Comparison of ENCODE assay signal across 2 cellular contexts in the genomic region with DNA sequence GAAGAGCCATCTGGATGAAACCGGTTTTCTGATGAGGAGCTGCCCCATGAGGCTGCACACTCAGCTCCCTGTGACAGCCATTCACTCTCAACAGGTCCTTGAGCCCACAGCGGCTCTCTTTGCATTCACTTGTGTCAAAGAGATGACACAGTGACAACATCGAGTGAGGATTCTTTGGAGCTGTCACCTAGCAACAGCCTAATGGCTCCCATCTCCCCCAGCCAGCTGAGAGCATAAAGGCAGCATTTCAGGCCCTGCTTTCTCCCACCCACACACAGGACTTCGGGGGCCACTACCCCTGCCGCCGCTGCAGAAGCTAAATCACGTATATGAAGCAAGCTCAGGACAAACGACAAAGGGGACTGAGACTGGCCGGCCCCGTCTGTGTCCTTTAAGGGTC.
TF ChIP-seq lines count a peak whose summit lies in the region.

No MANE protein-coding gene starts in this region.

TF ChIP-seq in IMR-90, 13 proteins besides CTCF, POLR2A, EP300 and RAD21:
- no peak for TF ChIP-seq NFE2L2 (IDR thresholded peaks at IDR 0.05; ENCODE audit: low read depth, low read length)
- no peak for TF ChIP-seq CHD1 (IDR thresholded peaks at IDR 0.05; ENCODE audit: low read depth, low read length)
- TF ChIP-seq MAZ (IDR thresholded peaks at IDR 0.05; ENCODE audit: borderline replicate concordance, low read depth, low read length) = no peak
- TF ChIP-seq MAFK (IDR thresholded peaks at IDR 0.05; ENCODE audit: low read depth, low read length) = no peak
- TF ChIP-seq BHLHE40 (IDR thresholded peaks at IDR 0.05; ENCODE audit: low read depth, low read length) = no peak
- TF ChIP-seq, protein P1, sequence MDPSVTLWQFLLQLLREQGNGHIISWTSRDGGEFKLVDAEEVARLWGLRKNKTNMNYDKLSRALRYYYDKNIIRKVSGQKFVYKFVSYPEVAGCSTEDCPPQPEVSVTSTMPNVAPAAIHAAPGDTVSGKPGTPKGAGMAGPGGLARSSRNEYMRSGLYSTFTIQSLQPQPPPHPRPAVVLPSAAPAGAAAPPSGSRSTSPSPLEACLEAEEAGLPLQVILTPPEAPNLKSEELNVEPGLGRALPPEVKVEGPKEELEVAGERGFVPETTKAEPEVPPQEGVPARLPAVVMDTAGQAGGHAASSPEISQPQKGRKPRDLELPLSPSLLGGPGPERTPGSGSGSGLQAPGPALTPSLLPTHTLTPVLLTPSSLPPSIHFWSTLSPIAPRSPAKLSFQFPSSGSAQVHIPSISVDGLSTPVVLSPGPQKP (IDR thresholded peaks at IDR 0.05; ENCODE audit: borderline replicate concordance, low read depth, low read length) = no peak
- no peak for TF ChIP-seq RFX5 (IDR thresholded peaks at IDR 0.05; ENCODE audit: low read depth, low read length)
- TF ChIP-seq FOS (IDR thresholded peaks at IDR 0.05; ENCODE audit: low read depth, low read length) = no peak
- no peak for TF ChIP-seq SMC3 (IDR thresholded peaks at IDR 0.05; ENCODE audit: low read depth, low read length)
- no peak for TF ChIP-seq CEBPB (IDR thresholded peaks at IDR 0.05; ENCODE audit: low read depth, low read length)

TF ChIP-seq in K562, 482 proteins besides CTCF, POLR2A, EP300 and RAD21:
- no peak for TF ChIP-seq NCOA2 (IDR thresholded peaks at IDR 0.05; ENCODE audit: partially characterized antibody in 2 of 2)
- TF ChIP-seq HDAC3 (IDR thresholded peaks at IDR 0.05; ENCODE audit: borderline replicate concordance, partially characterized antibody) = no peak
- TF ChIP-seq RFX1 (IDR thresholded peaks at IDR 0.05) = peak; percentile 56; the same call in 1 of the 2 replicates
- TF ChIP-seq, protein P2, sequence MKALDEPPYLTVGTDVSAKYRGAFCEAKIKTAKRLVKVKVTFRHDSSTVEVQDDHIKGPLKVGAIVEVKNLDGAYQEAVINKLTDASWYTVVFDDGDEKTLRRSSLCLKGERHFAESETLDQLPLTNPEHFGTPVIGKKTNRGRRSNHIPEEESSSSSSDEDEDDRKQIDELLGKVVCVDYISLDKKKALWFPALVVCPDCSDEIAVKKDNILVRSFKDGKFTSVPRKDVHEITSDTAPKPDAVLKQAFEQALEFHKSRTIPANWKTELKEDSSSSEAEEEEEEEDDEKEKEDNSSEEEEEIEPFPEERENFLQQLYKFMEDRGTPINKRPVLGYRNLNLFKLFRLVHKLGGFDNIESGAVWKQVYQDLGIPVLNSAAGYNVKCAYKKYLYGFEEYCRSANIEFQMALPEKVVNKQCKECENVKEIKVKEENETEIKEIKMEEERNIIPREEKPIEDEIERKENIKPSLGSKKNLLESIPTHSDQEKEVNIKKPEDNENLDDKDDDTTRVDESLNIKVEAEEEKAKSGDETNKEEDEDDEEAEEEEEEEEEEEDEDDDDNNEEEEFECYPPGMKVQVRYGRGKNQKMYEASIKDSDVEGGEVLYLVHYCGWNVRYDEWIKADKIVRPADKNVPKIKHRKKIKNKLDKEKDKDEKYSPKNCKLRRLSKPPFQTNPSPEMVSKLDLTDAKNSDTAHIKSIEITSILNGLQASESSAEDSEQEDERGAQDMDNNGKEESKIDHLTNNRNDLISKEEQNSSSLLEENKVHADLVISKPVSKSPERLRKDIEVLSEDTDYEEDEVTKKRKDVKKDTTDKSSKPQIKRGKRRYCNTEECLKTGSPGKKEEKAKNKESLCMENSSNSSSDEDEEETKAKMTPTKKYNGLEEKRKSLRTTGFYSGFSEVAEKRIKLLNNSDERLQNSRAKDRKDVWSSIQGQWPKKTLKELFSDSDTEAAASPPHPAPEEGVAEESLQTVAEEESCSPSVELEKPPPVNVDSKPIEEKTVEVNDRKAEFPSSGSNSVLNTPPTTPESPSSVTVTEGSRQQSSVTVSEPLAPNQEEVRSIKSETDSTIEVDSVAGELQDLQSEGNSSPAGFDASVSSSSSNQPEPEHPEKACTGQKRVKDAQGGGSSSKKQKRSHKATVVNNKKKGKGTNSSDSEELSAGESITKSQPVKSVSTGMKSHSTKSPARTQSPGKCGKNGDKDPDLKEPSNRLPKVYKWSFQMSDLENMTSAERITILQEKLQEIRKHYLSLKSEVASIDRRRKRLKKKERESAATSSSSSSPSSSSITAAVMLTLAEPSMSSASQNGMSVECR (CRISPR knock-in tag; IDR thresholded peaks at IDR 0.05) = 0 out of 2 replicates have a peak, but pooled peaks have one; percentile 36
- TF ChIP-seq, protein P3, sequence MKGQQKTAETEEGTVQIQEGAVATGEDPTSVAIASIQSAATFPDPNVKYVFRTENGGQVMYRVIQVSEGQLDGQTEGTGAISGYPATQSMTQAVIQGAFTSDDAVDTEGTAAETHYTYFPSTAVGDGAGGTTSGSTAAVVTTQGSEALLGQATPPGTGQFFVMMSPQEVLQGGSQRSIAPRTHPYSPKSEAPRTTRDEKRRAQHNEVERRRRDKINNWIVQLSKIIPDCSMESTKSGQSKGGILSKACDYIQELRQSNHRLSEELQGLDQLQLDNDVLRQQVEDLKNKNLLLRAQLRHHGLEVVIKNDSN (CRISPR knock-in tag; IDR thresholded peaks at IDR 0.05) = 0 out of 2 replicates have a peak, but pooled peaks have one; percentile 15
